ENCODE assay signal across 8 cellular contexts in the genomic region with DNA sequence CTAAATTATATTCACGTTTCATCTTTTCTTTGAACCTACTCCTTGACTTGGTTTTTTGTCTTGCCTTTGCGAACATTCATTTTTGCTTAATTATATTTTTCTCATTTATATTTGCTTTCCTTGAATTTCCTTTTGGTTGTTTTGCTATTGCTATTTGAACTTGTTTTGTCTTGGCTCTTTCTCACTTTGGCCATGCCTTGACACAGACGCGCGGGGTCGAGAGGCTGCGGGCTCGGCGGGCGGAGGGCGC. TPM values are rescaled to one million over a fixed set of nuclear protein-coding genes. Genes with fewer than 3 reads are reported as not detected.
DNase-seq lines count a peak whose midpoint lies in the region; ATAC-seq, FAIRE-seq and TF ChIP-seq lines count a peak whose summit lies in the region.

No MANE protein-coding gene starts in this region.

- H3K27ac ChIP-seq in HEK293 (ENCODE audit: extremely low read depth, low read depth, low read length) (peak overlapping the region; percentile 42; the same call in 1 of the 2 replicates), GM12878 (ENCODE audit: control insufficient read depth, insufficient read depth) (peak overlapping the region; percentile 29), right lobe of liver (peak overlapping the region in 2 of 3 donors; percentile 9 to 50), thymus (ENCODE audit: low read depth) (no peak overlapping the region)

- no peak for TF ChIP-seq RAD21 in GM12878 (IDR thresholded peaks at IDR 0.05; ENCODE audit: insufficient read depth, low read depth, low read length)

- 1% methylated on average over 11 of the region's 11 CpGs for WGBS in GM12878 (ENCODE audit: insufficient coverage, insufficient replicate concordance, low lambda C conversion rate, missing lambda C conversion rate)
- WGBS in right lobe of liver (ENCODE audit: insufficient coverage, low coverage, low lambda C conversion rate, missing lambda C conversion rate): 0% methylated on average over 10 of the region's 11 CpGs
- WGBS in thymus: under 1% methylated on average over 11 of the region's 11 CpGs

- peaks cover 10% of the 10 kb centered on the region for H3K79me2 ChIP-seq in GM12878 (ENCODE audit: control insufficient read depth, insufficient read depth, low read length)

- TF ChIP-seq EP300 in GM12878 (IDR thresholded peaks at IDR 0.05; ENCODE audit: borderline replicate concordance in 1 of 2, control insufficient read depth in 1 of 2, low read depth in 2 of 2, low read length in 2 of 2): no peak

- ATAC-seq in GM12878 (no peak), right lobe of liver (no peak), HG03139 (IDR thresholded peaks at IDR 0.05; ENCODE audit: unreplicated experiment) (no peak)

- in situ Hi-C loops in GM12878 (cut with MboI): loop anchor here (5.0 to 10.0 kb wide), 4 partner anchors 172 to 499 kb away; no protein-coding TSS in a partner anchor

- peak overlapping the region; percentile 86 for H3K4me2 ChIP-seq in GM12878 (ENCODE audit: control insufficient read depth, insufficient read depth)

- H3K9me3 ChIP-seq in HEK293 (ENCODE audit: control insufficient read depth, insufficient read depth, low read depth, low read length) (no peaks in the 10 kb centered on the region), GM12878 (replicated peaks; ENCODE audit: control insufficient read depth, insufficient read depth, low read length) (no peaks in the 10 kb centered on the region), right lobe of liver (no peaks in the 10 kb centered on the region), thymus (ENCODE audit: control insufficient read depth) (no peaks in the 10 kb centered on the region)

- TF ChIP-seq POLR2A in GM12878 (IDR thresholded peaks at IDR 0.05; ENCODE audit: low read depth, low read length) (no peak), right lobe of liver (IDR thresholded peaks at IDR 0.05) (no peak)

- DNase-seq in GM12878 (ENCODE audit: low read depth, low spot score) (no peak), right lobe of liver (no peak), head of caudate nucleus (no peak), NCI-H748 treated with DMSO at 0.1 percent for 48 hours (lab: John Stamatoyannopoulos, UW) (no peak)
- no peak for DNase-seq in activated T-cell treated with anti-CD3 and anti-CD28 coated beads, Interleukin-2, amount 50 U/mL, for 24 hours

- H3K4me1 ChIP-seq in HEK293 (ENCODE audit: control insufficient read depth, insufficient read depth, low read length) (peaks cover 10% of the 10 kb centered on the region; the same call in 1 of the 2 replicates), GM12878 (ENCODE audit: control insufficient read depth, insufficient read depth, low read length) (peaks cover 24% of the 10 kb centered on the region), right lobe of liver (peaks cover 0 to 14% (median 5%) of the 10 kb centered on the region in 4 donors), thymus (ENCODE audit: control insufficient read depth, insufficient read depth, low read length) (no peaks in the 10 kb centered on the region)

- peaks cover 4% of the 10 kb centered on the region for H3K4me1 Mint-ChIP-seq in activated T-cell treated with anti-CD3 and anti-CD28 coated beads, Interleukin-2, amount 50 U/mL, for 24 hours (ENCODE audit: low read depth)

- H4K20me1 ChIP-seq in GM12878 (ENCODE audit: control insufficient read depth, insufficient read depth): no peaks in the 10 kb centered on the region

- intact Hi-C loops in GM12878 (cut with micrococcal nuclease; ENCODE audit: unreplicated experiment): loop anchor here (1.0 to 5.0 kb wide), 8 partner anchors 67 to 502 kb away; a partner anchor contains a TSS
- intact Hi-C loops in right lobe of liver (cut with DNase I): loop anchor here in 1 of 2 donors (5.0 kb wide), 1 partner anchor 247 kb away; no protein-coding TSS in a partner anchor
- intact Hi-C loops in head of caudate nucleus (cut with DNase I): loop anchor here (1.0 to 10.0 kb wide), 2 partner anchors 248 to 379 kb away; a partner anchor contains a TSS

- H2AFZ ChIP-seq in GM12878 (ENCODE audit: control insufficient read depth, low read depth, low read length): peak overlapping the region; percentile 91

- H3K27me3 ChIP-seq in GM12878 (replicated peaks in 1 of 2; ENCODE audit: control insufficient read depth in 2 of 2, insufficient read depth in 2 of 2, low read length in 1 of 2) (no peaks in the 10 kb centered on the region), right lobe of liver (no peaks in the 10 kb centered on the region), thymus (ENCODE audit: control insufficient read depth, insufficient read depth) (no peaks in the 10 kb centered on the region)

- H3K4me3 ChIP-seq in HEK293 (ENCODE audit: low read depth, low read length) (peak overlapping the region; percentile 52), GM12878 (peak overlapping the region; percentile 73), right lobe of liver (peak overlapping the region; percentile 73 to 76 (median 75)), thymus (ENCODE audit: low read length) (peak overlapping the region; percentile 59)

- H3K27me3 Mint-ChIP-seq in activated T-cell treated with anti-CD3 and anti-CD28 coated beads, Interleukin-2, amount 50 U/mL, for 24 hours: no peaks in the 10 kb centered on the region

- H3K36me3 ChIP-seq in HEK293 (ENCODE audit: control insufficient read depth in 2 of 2, insufficient read depth in 1 of 2, low read length in 2 of 2) (peaks cover 0 to 20% of the 10 kb centered on the region in 2 experiments; a peak in 2 of 3 replicates), GM12878 (ENCODE audit: control insufficient read depth in 2 of 2, insufficient read depth in 2 of 2, low read length in 1 of 2) (no peaks in the 10 kb centered on the region), right lobe of liver (peaks cover 0 to 5% (median 0%) of the 10 kb centered on the region in 4 donors), thymus (ENCODE audit: control insufficient read depth, insufficient read depth) (no peaks in the 10 kb centered on the region)

- POLR2A ChIA-PET in HEK293 (lab: Yijun Ruan, JAX) (interaction anchor here (2.9 kb wide), 1 partner anchor 244 kb away, joined by 10 read pairs; a partner anchor contains a TSS), GM12878 (lab: Charles Lee) (interaction anchor here (0.6 to 2.5 kb wide), 5 partner anchors 12 to 377 kb away, joined by 3 to 17 read pairs (median 8); no protein-coding TSS in a partner anchor)

- H3K9ac ChIP-seq in GM12878 (ENCODE audit: control insufficient read depth, insufficient read depth, low read length): peak overlapping the region; percentile 75

- CTCF ChIA-PET in HEK293 (lab: Yijun Ruan, JAX) (interaction anchor here (0.5 to 4.3 kb wide), 25 partner anchors 8 to 765 kb away, joined by 3 to 104 read pairs (median 5); a partner anchor contains a TSS), GM12878 (lab: Yijun Ruan, JAX) (interaction anchor here (1.0 to 4.3 kb wide), 15 partner anchors 13 to 378 kb away, joined by 3 to 137 read pairs (median 14); a partner anchor contains a TSS)

- FAIRE-seq in GM12878 (lab: Jason Lieb, UNC): no peak

- SMC1A ChIA-PET in GM12878 (lab: Charles Lee; ENCODE audit: uncharacterized antibody, unreplicated experiment): interaction anchor here (0.8 to 4.3 kb wide), 14 partner anchors 8 to 378 kb away, joined by 3 to 115 read pairs (median 8); a partner anchor contains a TSS

- H3K9me3 Mint-ChIP-seq in activated T-cell treated with anti-CD3 and anti-CD28 coated beads, Interleukin-2, amount 50 U/mL, for 24 hours: no peaks in the 10 kb centered on the region

- no peaks in the 10 kb centered on the region for H3K36me3 Mint-ChIP-seq in activated T-cell treated with anti-CD3 and anti-CD28 coated beads, Interleukin-2, amount 50 U/mL, for 24 hours (ENCODE audit: low read depth)

- RAD21 ChIA-PET in GM12878 (lab: Charles Lee; ENCODE audit: unreplicated experiment): interaction anchor here (0.8 to 4.3 kb wide), 11 partner anchors 13 to 384 kb away, joined by 3 to 76 read pairs (median 4); a partner anchor contains a TSS

- peak; percentile 9; the same call in 1 of the 2 replicates for TF ChIP-seq CTCF in HEK293 (tag by site-specific recombination; IDR thresholded peaks at IDR 0.05)
- no peak for TF ChIP-seq CTCF in GM12878 (IDR thresholded peaks at IDR 0.05 in 2 of 3, conservative IDR thresholded peaks at IDR 0.05 in 1 of 3; ENCODE audit: control insufficient read depth in 2 of 3, extremely low read depth in 1 of 3, insufficient read depth in 1 of 3, low read depth in 3 of 3, low read length in 3 of 3)
- TF ChIP-seq CTCF in right lobe of liver (IDR thresholded peaks at IDR 0.05): no peak

- H3K4me3 Mint-ChIP-seq in activated T-cell treated with anti-CD3 and anti-CD28 coated beads, Interleukin-2, amount 50 U/mL, for 24 hours: no peak overlapping the region

- BruUV-seq in GM12878 (replicated peaks; lab: Mats Ljungman, UMichigan): no TSS peak

- no peak overlapping the region for H3K27ac Mint-ChIP-seq in activated T-cell treated with anti-CD3 and anti-CD28 coated beads, Interleukin-2, amount 50 U/mL, for 24 hours

TF ChIP-seq in HEK293, 187 proteins besides CTCF, POLR2A, EP300 and RAD21 (continues in another document):
- TF ChIP-seq ZNF2 (tag by site-specific recombination; IDR thresholded peaks at IDR 0.05) (peak; percentile 47; the same call in 1 of the 2 replicates), ZEB2 (tag by site-specific recombination; IDR thresholded peaks at IDR 0.05) (0 out of 2 replicates have a peak, but pooled peaks have one; percentile 46)

TF ChIP-seq in GM12878, 131 proteins besides CTCF, POLR2A, EP300 and RAD21 (continues in another document):
- TF ChIP-seq ZNF207 (IDR thresholded peaks at IDR 0.05; ENCODE audit: borderline replicate concordance): no peak
- TF ChIP-seq HDAC6 (IDR thresholded peaks at IDR 0.05; ENCODE audit: unreplicated experiment): no peak
- no peak for TF ChIP-seq LARP7 (IDR thresholded peaks at IDR 0.05)

RNA-seq across cellular contexts. Expression of a gene that starts 7.1 kb away (rescaled TPM):
- total RNA-seq in GM12878 (2013; cell fraction: nucleolus; rRNA removed): 4.6 and 6.2 TPM in 2 replicates
- total RNA-seq in GM12878 (2014; rRNA removed): 15.6 and 22.9 TPM in 2 replicates
- total RNA-seq in GM12878 (2014; rRNA removed; fragmentation: Illumina TruSeq; extraction: Trizol): 21.2 and 21.7 TPM in 2 replicates
- 17.7 and 19.2 TPM in 2 replicates for total RNA-seq in GM12878 (2021)
- polyA plus RNA-seq in GM12878 (2011; ENCODE audit: low read depth): 10.8 TPM
- polyA plus RNA-seq in GM12878 (2011; rRNA removed): 45.0 and 57.2 TPM in 2 replicates
- polyA plus RNA-seq in GM12878 (2011; cell fraction: cytosol; rRNA removed): 18.5 and 22.1 TPM in 2 replicates
- 14.6 and 14.8 TPM in 2 replicates for polyA plus RNA-seq in GM12878 (2011; cell fraction: nucleus; rRNA removed)
- 15.9 and 17.3 TPM in 2 replicates for polyA plus RNA-seq in GM12878 (2012)
- 17.8 and 18.7 TPM in 2 replicates for polyA plus RNA-seq in GM12878 (2014; fragmentation: Illumina TruSeq; extraction: Trizol)
- polyA plus RNA-seq in GM12878 (2014; fragmentation: Nextera tagmentation; extraction: Ambion mirVana): 100 to 1,000 TPM in 1 of 2 experiments, 10 to 100 TPM in 1; 87.2 to 143 TPM
- polyA plus RNA-seq in GM12878 (2014; rRNA removed): 14.9 and 21.1 TPM in 2 replicates
- 10 to 100 TPM; 77.1 to 81.7 TPM for polyA plus RNA-seq in GM12878 (2016; fragmentation: Nextera tagmentation; extraction: Ambion mirVana)
- 5.4 and 7.7 TPM in 2 replicates for polyA minus RNA-seq in GM12878 (2011; rRNA and poly(A)+ RNA removed)
- polyA minus RNA-seq in GM12878 (2011; cell fraction: cytosol; rRNA and poly(A)+ RNA removed): 3.3 and 3.5 TPM in 2 replicates
- polyA minus RNA-seq in GM12878 (2011; cell fraction: nucleus; rRNA and poly(A)+ RNA removed): 2.2 TPM in 2 replicates
- total RNA-seq in right lobe of liver: 10 to 100 TPM; 20.7 to 41.2 (median 33.3) TPM
- polyA plus RNA-seq in thymus: 25.1 TPM
